Comparison of ENCODE assay signal across 2 cellular contexts in genomic region chr4:4271912-4272311, GRCh38.
TF ChIP-seq lines count a peak whose summit lies in the region.

No MANE protein-coding gene starts in this region.

TF ChIP-seq in WTC11, 78 proteins besides CTCF, POLR2A, EP300 and RAD21:
- TF ChIP-seq MAX (CRISPR knock-in tag; IDR thresholded peaks at IDR 0.05) (no peak), RELA (CRISPR knock-in tag; IDR thresholded peaks at IDR 0.05; ENCODE audit: borderline replicate concordance) (no peak), PRDM15 (CRISPR knock-in tag; IDR thresholded peaks at IDR 0.05) (no peak), RORB (CRISPR knock-in tag; IDR thresholded peaks at IDR 0.05) (no peak), SMAD4 (CRISPR knock-in tag; IDR thresholded peaks at IDR 0.05) (no peak), FOXP1 (CRISPR knock-in tag; IDR thresholded peaks at IDR 0.05; ENCODE audit: borderline replicate concordance) (no peak), ZNF281 (CRISPR knock-in tag; IDR thresholded peaks at IDR 0.05) (no peak), AFF4 (CRISPR knock-in tag; IDR thresholded peaks at IDR 0.05; ENCODE audit: borderline replicate concordance) (no peak), ATF1 (CRISPR knock-in tag; IDR thresholded peaks at IDR 0.05) (no peak), JAZF1 (CRISPR knock-in tag; IDR thresholded peaks at IDR 0.05) (no peak)

TF ChIP-seq in HepG2, 621 proteins besides CTCF, POLR2A, EP300 and RAD21:
- TF ChIP-seq FOXP1 (IDR thresholded peaks at IDR 0.05) (no peak), FOXP1 (CRISPR knock-in tag; IDR thresholded peaks at IDR 0.05) (no peak), YEATS4 (CRISPR knock-in tag; IDR thresholded peaks at IDR 0.05; ENCODE audit: borderline replicate concordance) (no peak), CEBPB (IDR thresholded peaks at IDR 0.05; ENCODE audit: borderline replicate concordance, low read depth, low read length) (peak; percentile 74), CEBPG (CRISPR knock-in tag; IDR thresholded peaks at IDR 0.05) (peak; percentile 57), RNF219 (CRISPR knock-in tag; IDR thresholded peaks at IDR 0.05) (no peak)
